3 cellular contexts compared by ENCODE assay signal in the genomic region with DNA sequence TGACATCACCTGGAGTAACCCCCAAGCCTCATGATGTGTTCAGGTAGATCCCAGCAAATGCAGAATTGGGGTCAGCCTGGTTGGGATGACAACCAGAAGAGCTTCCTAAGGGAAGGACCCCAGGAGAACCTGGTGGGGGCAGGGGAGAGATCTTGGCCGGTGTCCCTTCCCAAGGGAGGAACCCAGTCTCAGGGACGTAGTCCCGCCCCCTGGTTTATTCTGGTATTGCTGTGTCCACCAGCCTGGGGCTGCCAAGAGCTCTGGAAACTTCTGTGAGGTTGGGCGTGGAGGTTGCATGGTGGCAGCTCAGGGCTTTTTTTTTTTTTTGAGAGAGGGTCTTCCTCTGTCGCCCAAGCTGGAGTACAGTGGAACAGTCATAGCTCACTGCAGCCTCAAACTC.
TF ChIP-seq lines count a peak whose summit lies in the region.

No MANE protein-coding gene starts in this region.

TF ChIP-seq in GM23338, 12 proteins besides CTCF, POLR2A, EP300 and RAD21 (continues in another document):
- no peak for TF ChIP-seq NANOG (IDR thresholded peaks at IDR 0.05; ENCODE audit: borderline replicate concordance)
- TF ChIP-seq CREB1 (CRISPR knock-in tag; IDR thresholded peaks at IDR 0.05; ENCODE audit: low read depth), result no peak
- no peak for TF ChIP-seq JUNB (IDR thresholded peaks at IDR 0.05; ENCODE audit: unreplicated experiment)
- no peak for TF ChIP-seq POLR2AphosphoS5 (IDR thresholded peaks at IDR 0.05; ENCODE audit: low read depth)
- TF ChIP-seq, protein P1, sequence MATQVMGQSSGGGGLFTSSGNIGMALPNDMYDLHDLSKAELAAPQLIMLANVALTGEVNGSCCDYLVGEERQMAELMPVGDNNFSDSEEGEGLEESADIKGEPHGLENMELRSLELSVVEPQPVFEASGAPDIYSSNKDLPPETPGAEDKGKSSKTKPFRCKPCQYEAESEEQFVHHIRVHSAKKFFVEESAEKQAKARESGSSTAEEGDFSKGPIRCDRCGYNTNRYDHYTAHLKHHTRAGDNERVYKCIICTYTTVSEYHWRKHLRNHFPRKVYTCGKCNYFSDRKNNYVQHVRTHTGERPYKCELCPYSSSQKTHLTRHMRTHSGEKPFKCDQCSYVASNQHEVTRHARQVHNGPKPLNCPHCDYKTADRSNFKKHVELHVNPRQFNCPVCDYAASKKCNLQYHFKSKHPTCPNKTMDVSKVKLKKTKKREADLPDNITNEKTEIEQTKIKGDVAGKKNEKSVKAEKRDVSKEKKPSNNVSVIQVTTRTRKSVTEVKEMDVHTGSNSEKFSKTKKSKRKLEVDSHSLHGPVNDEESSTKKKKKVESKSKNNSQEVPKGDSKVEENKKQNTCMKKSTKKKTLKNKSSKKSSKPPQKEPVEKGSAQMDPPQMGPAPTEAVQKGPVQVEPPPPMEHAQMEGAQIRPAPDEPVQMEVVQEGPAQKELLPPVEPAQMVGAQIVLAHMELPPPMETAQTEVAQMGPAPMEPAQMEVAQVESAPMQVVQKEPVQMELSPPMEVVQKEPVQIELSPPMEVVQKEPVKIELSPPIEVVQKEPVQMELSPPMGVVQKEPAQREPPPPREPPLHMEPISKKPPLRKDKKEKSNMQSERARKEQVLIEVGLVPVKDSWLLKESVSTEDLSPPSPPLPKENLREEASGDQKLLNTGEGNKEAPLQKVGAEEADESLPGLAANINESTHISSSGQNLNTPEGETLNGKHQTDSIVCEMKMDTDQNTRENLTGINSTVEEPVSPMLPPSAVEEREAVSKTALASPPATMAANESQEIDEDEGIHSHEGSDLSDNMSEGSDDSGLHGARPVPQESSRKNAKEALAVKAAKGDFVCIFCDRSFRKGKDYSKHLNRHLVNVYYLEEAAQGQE (IDR thresholded peaks at IDR 0.05; ENCODE audit: unreplicated experiment), result no peak

TF ChIP-seq in K562, 482 proteins besides CTCF, POLR2A, EP300 and RAD21:
- TF ChIP-seq ZNF699 (CRISPR knock-in tag; IDR thresholded peaks at IDR 0.05; ENCODE audit: insufficient replicate concordance), result no peak
- no peak for TF ChIP-seq PHF21A (IDR thresholded peaks at IDR 0.05; ENCODE audit: borderline replicate concordance, low read depth)
- TF ChIP-seq MIER1 (IDR thresholded peaks at IDR 0.05; ENCODE audit: low read depth), result no peak
- TF ChIP-seq ZNF175 (CRISPR knock-in tag; IDR thresholded peaks at IDR 0.05; ENCODE audit: low read depth), result no peak
- TF ChIP-seq BRD9 (IDR thresholded peaks at IDR 0.05; ENCODE audit: low read depth, partially characterized antibody), result no peak
- TF ChIP-seq CBX3 (IDR thresholded peaks at IDR 0.05; ENCODE audit: borderline replicate concordance in 1 of 2, low read length in 2 of 2), result no peak
- no peak for TF ChIP-seq EHMT2 (IDR thresholded peaks at IDR 0.05)
- no peak for TF ChIP-seq SAFB2 (IDR thresholded peaks at IDR 0.05; ENCODE audit: borderline replicate concordance, low read depth, low read length, severe bottlenecking)
- TF ChIP-seq, protein P2, sequence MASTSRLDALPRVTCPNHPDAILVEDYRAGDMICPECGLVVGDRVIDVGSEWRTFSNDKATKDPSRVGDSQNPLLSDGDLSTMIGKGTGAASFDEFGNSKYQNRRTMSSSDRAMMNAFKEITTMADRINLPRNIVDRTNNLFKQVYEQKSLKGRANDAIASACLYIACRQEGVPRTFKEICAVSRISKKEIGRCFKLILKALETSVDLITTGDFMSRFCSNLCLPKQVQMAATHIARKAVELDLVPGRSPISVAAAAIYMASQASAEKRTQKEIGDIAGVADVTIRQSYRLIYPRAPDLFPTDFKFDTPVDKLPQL (IDR thresholded peaks at IDR 0.05; ENCODE audit: extremely low read depth, insufficient read length), result no peak
- no peak for TF ChIP-seq ZNF76 (CRISPR knock-in tag; IDR thresholded peaks at IDR 0.05; ENCODE audit: borderline replicate concordance)
- no peak for TF ChIP-seq GTF2A2 (tag; IDR thresholded peaks at IDR 0.05)
- no peak for TF ChIP-seq ASH1L (IDR thresholded peaks at IDR 0.05; ENCODE audit: borderline replicate concordance, low read depth, partially characterized antibody)
- TF ChIP-seq L3MBTL2 (IDR thresholded peaks at IDR 0.05), result no peak
- TF ChIP-seq ZNF3 (CRISPR knock-in tag; IDR thresholded peaks at IDR 0.05), result no peak
- no peak for TF ChIP-seq ZNF695 (CRISPR knock-in tag; IDR thresholded peaks at IDR 0.05)
- TF ChIP-seq, protein P3, sequence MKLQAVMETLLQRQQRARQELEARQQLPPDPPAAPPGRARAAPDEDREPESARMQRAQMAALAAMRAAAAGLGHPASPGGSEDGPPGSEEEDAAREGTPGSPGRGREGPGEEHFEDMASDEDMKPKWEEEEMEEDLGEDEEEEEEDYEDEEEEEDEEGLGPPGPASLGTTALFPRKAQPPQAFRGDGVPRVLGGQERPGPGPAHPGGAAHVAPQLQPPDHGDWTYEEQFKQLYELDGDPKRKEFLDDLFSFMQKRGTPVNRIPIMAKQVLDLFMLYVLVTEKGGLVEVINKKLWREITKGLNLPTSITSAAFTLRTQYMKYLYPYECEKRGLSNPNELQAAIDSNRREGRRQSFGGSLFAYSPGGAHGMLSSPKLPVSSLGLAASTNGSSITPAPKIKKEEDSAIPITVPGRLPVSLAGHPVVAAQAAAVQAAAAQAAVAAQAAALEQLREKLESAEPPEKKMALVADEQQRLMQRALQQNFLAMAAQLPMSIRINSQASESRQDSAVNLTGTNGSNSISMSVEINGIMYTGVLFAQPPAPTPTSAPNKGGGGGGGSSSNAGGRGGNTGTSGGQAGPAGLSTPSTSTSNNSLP (IDR thresholded peaks at IDR 0.05; ENCODE audit: borderline replicate concordance, low read depth, low read length), result no peak
- no peak for TF ChIP-seq TEAD2 (tag; IDR thresholded peaks at IDR 0.05)
- TF ChIP-seq ZC3H8 (IDR thresholded peaks at IDR 0.05), result no peak
- TF ChIP-seq PHF8 (IDR thresholded peaks at IDR 0.05; ENCODE audit: borderline replicate concordance, low read length), result no peak

TF ChIP-seq in WTC11, 78 proteins besides CTCF, POLR2A, EP300 and RAD21:
- no peak for TF ChIP-seq PRRX2 (CRISPR knock-in tag; IDR thresholded peaks at IDR 0.05)
- TF ChIP-seq CREM (CRISPR knock-in tag; IDR thresholded peaks at IDR 0.05), result no peak
- TF ChIP-seq RORB (CRISPR knock-in tag; IDR thresholded peaks at IDR 0.05), result no peak
- TF ChIP-seq, protein P4, sequence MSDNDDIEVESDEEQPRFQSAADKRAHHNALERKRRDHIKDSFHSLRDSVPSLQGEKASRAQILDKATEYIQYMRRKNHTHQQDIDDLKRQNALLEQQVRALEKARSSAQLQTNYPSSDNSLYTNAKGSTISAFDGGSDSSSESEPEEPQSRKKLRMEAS (CRISPR knock-in tag; IDR thresholded peaks at IDR 0.05), result no peak
- TF ChIP-seq, protein P5, sequence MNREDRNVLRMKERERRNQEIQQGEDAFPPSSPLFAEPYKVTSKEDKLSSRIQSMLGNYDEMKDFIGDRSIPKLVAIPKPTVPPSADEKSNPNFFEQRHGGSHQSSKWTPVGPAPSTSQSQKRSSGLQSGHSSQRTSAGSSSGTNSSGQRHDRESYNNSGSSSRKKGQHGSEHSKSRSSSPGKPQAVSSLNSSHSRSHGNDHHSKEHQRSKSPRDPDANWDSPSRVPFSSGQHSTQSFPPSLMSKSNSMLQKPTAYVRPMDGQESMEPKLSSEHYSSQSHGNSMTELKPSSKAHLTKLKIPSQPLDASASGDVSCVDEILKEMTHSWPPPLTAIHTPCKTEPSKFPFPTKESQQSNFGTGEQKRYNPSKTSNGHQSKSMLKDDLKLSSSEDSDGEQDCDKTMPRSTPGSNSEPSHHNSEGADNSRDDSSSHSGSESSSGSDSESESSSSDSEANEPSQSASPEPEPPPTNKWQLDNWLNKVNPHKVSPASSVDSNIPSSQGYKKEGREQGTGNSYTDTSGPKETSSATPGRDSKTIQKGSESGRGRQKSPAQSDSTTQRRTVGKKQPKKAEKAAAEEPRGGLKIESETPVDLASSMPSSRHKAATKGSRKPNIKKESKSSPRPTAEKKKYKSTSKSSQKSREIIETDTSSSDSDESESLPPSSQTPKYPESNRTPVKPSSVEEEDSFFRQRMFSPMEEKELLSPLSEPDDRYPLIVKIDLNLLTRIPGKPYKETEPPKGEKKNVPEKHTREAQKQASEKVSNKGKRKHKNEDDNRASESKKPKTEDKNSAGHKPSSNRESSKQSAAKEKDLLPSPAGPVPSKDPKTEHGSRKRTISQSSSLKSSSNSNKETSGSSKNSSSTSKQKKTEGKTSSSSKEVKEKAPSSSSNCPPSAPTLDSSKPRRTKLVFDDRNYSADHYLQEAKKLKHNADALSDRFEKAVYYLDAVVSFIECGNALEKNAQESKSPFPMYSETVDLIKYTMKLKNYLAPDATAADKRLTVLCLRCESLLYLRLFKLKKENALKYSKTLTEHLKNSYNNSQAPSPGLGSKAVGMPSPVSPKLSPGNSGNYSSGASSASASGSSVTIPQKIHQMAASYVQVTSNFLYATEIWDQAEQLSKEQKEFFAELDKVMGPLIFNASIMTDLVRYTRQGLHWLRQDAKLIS (CRISPR knock-in tag; IDR thresholded peaks at IDR 0.05; ENCODE audit: borderline replicate concordance), result no peak
- TF ChIP-seq, protein P6, sequence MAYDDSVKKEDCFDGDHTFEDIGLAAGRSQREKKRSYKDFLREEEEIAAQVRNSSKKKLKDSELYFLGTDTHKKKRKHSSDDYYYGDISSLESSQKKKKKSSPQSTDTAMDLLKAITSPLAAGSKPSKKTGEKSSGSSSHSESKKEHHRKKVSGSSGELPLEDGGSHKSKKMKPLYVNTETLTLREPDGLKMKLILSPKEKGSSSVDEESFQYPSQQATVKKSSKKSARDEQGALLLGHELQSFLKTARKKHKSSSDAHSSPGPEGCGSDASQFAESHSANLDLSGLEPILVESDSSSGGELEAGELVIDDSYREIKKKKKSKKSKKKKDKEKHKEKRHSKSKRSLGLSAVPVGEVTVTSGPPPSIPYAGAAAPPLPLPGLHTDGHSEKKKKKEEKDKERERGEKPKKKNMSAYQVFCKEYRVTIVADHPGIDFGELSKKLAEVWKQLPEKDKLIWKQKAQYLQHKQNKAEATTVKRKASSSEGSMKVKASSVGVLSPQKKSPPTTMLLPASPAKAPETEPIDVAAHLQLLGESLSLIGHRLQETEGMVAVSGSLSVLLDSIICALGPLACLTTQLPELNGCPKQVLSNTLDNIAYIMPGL (CRISPR knock-in tag; IDR thresholded peaks at IDR 0.05), result no peak
- TF ChIP-seq ESRRA (CRISPR knock-in tag; IDR thresholded peaks at IDR 0.05; ENCODE audit: borderline replicate concordance), result no peak
- TF ChIP-seq TEAD4 (CRISPR knock-in tag; IDR thresholded peaks at IDR 0.05), result no peak
- TF ChIP-seq MYBL2 (CRISPR knock-in tag; IDR thresholded peaks at IDR 0.05), result no peak
- no peak for TF ChIP-seq SP1 (CRISPR knock-in tag; conservative IDR thresholded peaks at IDR 0.05)
- no peak for TF ChIP-seq CBFB (CRISPR knock-in tag; IDR thresholded peaks at IDR 0.05; ENCODE audit: low read depth)
- TF ChIP-seq, protein P7, sequence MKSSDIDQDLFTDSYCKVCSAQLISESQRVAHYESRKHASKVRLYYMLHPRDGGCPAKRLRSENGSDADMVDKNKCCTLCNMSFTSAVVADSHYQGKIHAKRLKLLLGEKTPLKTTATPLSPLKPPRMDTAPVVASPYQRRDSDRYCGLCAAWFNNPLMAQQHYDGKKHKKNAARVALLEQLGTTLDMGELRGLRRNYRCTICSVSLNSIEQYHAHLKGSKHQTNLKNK (CRISPR knock-in tag; IDR thresholded peaks at IDR 0.05), result no peak
